In the genomic region with DNA sequence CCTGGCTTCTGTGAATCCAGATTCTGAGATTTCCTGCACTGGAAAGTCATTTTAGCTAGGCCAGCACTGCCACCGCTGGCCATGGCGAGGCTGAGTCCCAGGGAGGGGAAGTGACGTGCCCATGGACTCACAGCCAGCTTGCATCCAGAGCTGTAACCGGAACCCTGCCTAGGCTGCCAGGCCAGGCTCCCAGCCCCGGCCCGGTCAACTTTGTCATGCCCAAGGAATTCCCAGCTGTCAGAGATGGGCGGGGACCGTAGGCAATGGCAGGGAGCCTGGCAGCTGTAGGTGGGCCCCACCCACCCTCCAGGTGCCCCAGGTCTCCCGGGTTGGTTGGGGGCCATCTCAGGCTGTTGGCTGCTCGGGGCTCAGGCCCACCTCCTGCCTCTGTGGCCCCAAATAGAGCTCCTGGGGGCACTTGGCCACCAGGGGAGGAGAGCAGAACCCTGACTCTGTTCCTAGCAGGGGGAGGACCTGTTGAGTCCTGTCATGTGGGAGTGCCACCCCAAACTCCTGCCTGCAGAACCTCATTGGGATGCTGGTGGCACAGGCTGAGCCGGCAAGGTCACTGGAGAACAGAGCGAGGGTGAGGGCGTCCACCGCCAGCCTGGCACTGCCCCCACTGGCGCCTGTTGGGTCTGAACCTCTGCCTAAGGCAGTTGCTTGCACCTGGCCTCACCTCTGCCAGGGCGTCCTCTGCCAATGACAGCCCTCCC, we compare ENCODE assay signal across 9 cellular contexts. TPM values are rescaled to one million over a fixed set of nuclear protein-coding genes. Genes with fewer than 3 reads are reported as not detected.
DNase-seq lines count a peak whose midpoint lies in the region; ATAC-seq and TF ChIP-seq lines count a peak whose summit lies in the region.
"Had no signal": no experiment of that assay in that cellular context is flagged by ENCODE, and none has a peak within 500 bp of the region (broad histone marks: within the 10 kb centered on the region; RNA-seq: fewer than 3 reads in every experiment).

No MANE protein-coding gene starts in this region.

- intact Hi-C loops in IMR-90 (cut with micrococcal nuclease): no loop called here
- intact Hi-C loops in naive thymus-derived CD4-positive, alpha-beta T cell (cut with micrococcal nuclease): loop anchor here in 1 of 2 donors (5.0 kb wide), 2 partner anchors 97 to 137 kb away; no protein-coding TSS in a partner anchor

- 0 out of 2 replicates have a peak, but pooled peaks have one; percentile 8 for TF ChIP-seq RAD21 in IMR-90 (IDR thresholded peaks at IDR 0.05; ENCODE audit: low read length)

- H3K27me3 Mint-ChIP-seq in naive thymus-derived CD4-positive, alpha-beta T cell: peaks cover 0 to 17% (median 0%) of the 10 kb centered on the region in 5 donors
- H3K27me3 Mint-ChIP-seq in glutamatergic neuron (ENCODE audit: unreplicated experiment): peaks cover 6% of the 10 kb centered on the region

- dilution Hi-C loops in IMR-90 (cut with HindIII; ENCODE audit: low sequenced_read_pairs, unreplicated experiment): no loop called here

- H2BK5ac ChIP-seq in IMR-90 (ENCODE audit: low read depth, low read length, poor library complexity, severe bottlenecking): no peak overlapping the region

- H3K18ac ChIP-seq in IMR-90 (ENCODE audit: low read depth, low read length): peak overlapping the region; percentile 50; the same call in 1 of the 2 replicates

- H3K27ac Mint-ChIP-seq in naive thymus-derived CD4-positive, alpha-beta T cell: no peak overlapping the region
- H3K27ac Mint-ChIP-seq in glutamatergic neuron (ENCODE audit: unreplicated experiment): no peak overlapping the region
- H3K27ac Mint-ChIP-seq: activated naive CD8-positive, alpha-beta T cell treated with anti-CD3 and anti-CD28 coated beads, Interleukin-2, amount 10 ng/mL, durations not matched to agents 7 days and 5 days had no signal

- peak overlapping the region; percentile 89; the same call in 1 of the 2 replicates for H3K14ac ChIP-seq in IMR-90 (replicated peaks; ENCODE audit: low read depth, low read length)

- H3K9ac ChIP-seq in IMR-90 (ENCODE audit: low read depth, low read length): peak overlapping the region; percentile 4; the same call in 1 of the 2 replicates

- H3K9me1 ChIP-seq in IMR-90 (ENCODE audit: insufficient read depth, low read length): 0 out of 2 replicates have a peak, but pooled peaks cover 4% of the 10 kb centered on the region

- H3K4me3 Mint-ChIP-seq in naive thymus-derived CD4-positive, alpha-beta T cell: no peak overlapping the region
- H3K4me3 Mint-ChIP-seq in glutamatergic neuron (ENCODE audit: unreplicated experiment): no peak overlapping the region
- H3K4me3 Mint-ChIP-seq: activated naive CD8-positive, alpha-beta T cell treated with anti-CD3 and anti-CD28 coated beads, Interleukin-2, amount 10 ng/mL, durations not matched to agents 7 days and 5 days had no signal

- no peaks in the 10 kb centered on the region for H3K36me3 Mint-ChIP-seq in naive thymus-derived CD4-positive, alpha-beta T cell
- no peaks in the 10 kb centered on the region for H3K36me3 Mint-ChIP-seq in glutamatergic neuron (ENCODE audit: unreplicated experiment)
- H3K36me3 Mint-ChIP-seq: activated naive CD8-positive, alpha-beta T cell treated with anti-CD3 and anti-CD28 coated beads, Interleukin-2, amount 10 ng/mL, durations not matched to agents 7 days and 5 days had no signal

- H3K27ac ChIP-seq in IMR-90 (ENCODE audit: insufficient read depth, low read length): no peak overlapping the region
- H3K27ac ChIP-seq in naive thymus-derived CD4-positive, alpha-beta T cell (ENCODE audit: low read depth, low read length): no peak overlapping the region

- no peaks in the 10 kb centered on the region for H3K36me3 ChIP-seq in IMR-90 (ENCODE audit: control insufficient read depth, insufficient read depth, low read length)
- H3K36me3 ChIP-seq in naive thymus-derived CD4-positive, alpha-beta T cell (ENCODE audit: control insufficient read depth in 2 of 3, insufficient read depth in 3 of 3, low read length in 3 of 3): no peaks in the 10 kb centered on the region

- POLR2A ChIA-PET in IMR-90 (lab: Charles Lee; ENCODE audit: unreplicated experiment): no interaction called here
- POLR2A ChIA-PET in naive thymus-derived CD4-positive, alpha-beta T cell (lab: Charles Lee): no interaction called here

- no peak for TF ChIP-seq POLR2A in IMR-90 (IDR thresholded peaks at IDR 0.05; ENCODE audit: low read depth, low read length)

- peak overlapping the region; percentile 87 for H4K5ac ChIP-seq in IMR-90 (ENCODE audit: low read depth, low read length)

- H3K4me1 ChIP-seq in IMR-90 (ENCODE audit: control insufficient read depth, insufficient read depth, low read length): peaks cover 2% of the 10 kb centered on the region; the same call in 1 of the 2 replicates
- no peaks in the 10 kb centered on the region for H3K4me1 ChIP-seq in naive thymus-derived CD4-positive, alpha-beta T cell (ENCODE audit: control insufficient read depth in 2 of 2, insufficient read depth in 2 of 2, low read length in 2 of 2)

- no peaks in the 10 kb centered on the region for H3K79me1 ChIP-seq in IMR-90 (ENCODE audit: low read depth in 1 of 2, low read length in 2 of 2)

- H2BK15ac ChIP-seq in IMR-90 (ENCODE audit: low read depth, low read length): no peak overlapping the region

- 65% methylated on average over 5 of the region's 16 CpGs; no CpG with 5 or more reads in 1 of the 2 experiments for WGBS in IMR-90 (ENCODE audit: extremely low coverage in 2 of 2, insufficient read length in 1 of 2), 2 experiments

- H3K4me3 ChIP-seq in IMR-90 (ENCODE audit: insufficient read depth, low read depth, low read length): no peak overlapping the region
- no peak overlapping the region for H3K4me3 ChIP-seq in naive thymus-derived CD4-positive, alpha-beta T cell (ENCODE audit: low read length)

- no peak; the same call in 1 of the 2 replicates for TF ChIP-seq CTCF in IMR-90 (conservative IDR thresholded peaks at IDR 0.05; ENCODE audit: low read depth, low read length)
- no peak for TF ChIP-seq CTCF in glutamatergic neuron (IDR thresholded peaks at IDR 0.05; ENCODE audit: partially characterized antibody, unreplicated experiment)

- ATAC-seq in IMR-90 (ENCODE audit: low read depth) (peak; percentile 93), GM19395 (IDR thresholded peaks at IDR 0.05; ENCODE audit: unreplicated experiment) (no peak)
- no peak for ATAC-seq in naive thymus-derived CD4-positive, alpha-beta T cell

- H3K56ac ChIP-seq in IMR-90 (ENCODE audit: extremely low read depth, insufficient read depth, low read length): no peak overlapping the region; the same call in 1 of the 2 replicates

- peak overlapping the region; percentile 78 for H2BK120ac ChIP-seq in IMR-90 (ENCODE audit: low read depth, low read length)

- in situ Hi-C loops in IMR-90 (cut with MboI; ENCODE audit: low sequenced_read_pairs): loop anchor here (5.0 to 25.0 kb wide), 2 partner anchors 152 to 382 kb away; no protein-coding TSS in a partner anchor

- H4K91ac ChIP-seq in IMR-90 (ENCODE audit: insufficient read depth, low read depth, low read length): peak overlapping the region; percentile 55; the same call in 1 of the 2 replicates

- no peak overlapping the region for H3K4me2 ChIP-seq in IMR-90 (ENCODE audit: low read depth, low read length)

- 0 out of 2 replicates have a peak overlapping the region, but pooled peaks have one; percentile 38 for H2AK5ac ChIP-seq in IMR-90 (ENCODE audit: low read depth, low read length)

- 0 out of 2 replicates have a peak overlapping the region, but pooled peaks have one; percentile 61 for H2BK20ac ChIP-seq in IMR-90 (ENCODE audit: low read depth, low read length)

- H2AK9ac ChIP-seq in IMR-90 (replicated peaks; ENCODE audit: low read depth, low read length, poor library complexity): peak overlapping the region; percentile 72

- no peaks in the 10 kb centered on the region for H3K9me3 Mint-ChIP-seq in naive thymus-derived CD4-positive, alpha-beta T cell
- peaks cover 10% of the 10 kb centered on the region for H3K9me3 Mint-ChIP-seq in glutamatergic neuron (ENCODE audit: unreplicated experiment)
- H3K9me3 Mint-ChIP-seq: activated naive CD8-positive, alpha-beta T cell treated with anti-CD3 and anti-CD28 coated beads, Interleukin-2, amount 10 ng/mL, durations not matched to agents 7 days and 5 days had no signal

- 0 out of 2 replicates have a peak, but pooled peaks cover 4% of the 10 kb centered on the region for H4K20me1 ChIP-seq in IMR-90 (ENCODE audit: insufficient read depth, low read length)

- peak overlapping the region; percentile 95 for H2AFZ ChIP-seq in IMR-90 (replicated peaks; ENCODE audit: low read length, poor library complexity)

- peak overlapping the region; percentile 97 to 98 for H4K8ac ChIP-seq in IMR-90 (ENCODE audit: low read depth in 2 of 2, low read length in 2 of 2)

- H3K27me3 ChIP-seq in IMR-90 (ENCODE audit: control insufficient read depth, insufficient read depth, low read length): peaks cover 9% of the 10 kb centered on the region; the same call in 1 of the 2 replicates
- H3K27me3 ChIP-seq in naive thymus-derived CD4-positive, alpha-beta T cell (ENCODE audit: control insufficient read depth in 2 of 2, insufficient read depth in 2 of 2, low read length in 2 of 2): no peaks in the 10 kb centered on the region

- CTCF ChIA-PET in IMR-90 (lab: Yijun Ruan, JAX): interaction anchor here (0.7 to 1.7 kb wide), 3 partner anchors 14 to 136 kb away, joined by 3 to 10 read pairs (median 4); no protein-coding TSS in a partner anchor
- CTCF ChIA-PET in naive thymus-derived CD4-positive, alpha-beta T cell (lab: Charles Lee): interaction anchor here (0.9 to 1.6 kb wide), 2 partner anchors 136 to 150 kb away, joined by 4 to 6 read pairs; no protein-coding TSS in a partner anchor

- no TSS peak for BruUV-seq in IMR-90 (replicated peaks; lab: Mats Ljungman, UMichigan)

- peak overlapping the region; percentile 86; the same call in 1 of the 2 replicates for H3K4ac ChIP-seq in IMR-90 (ENCODE audit: low read depth, low read length)

- H3K4me1 Mint-ChIP-seq in naive thymus-derived CD4-positive, alpha-beta T cell: peaks cover 0 to 5% (median 0%) of the 10 kb centered on the region in 7 donors
- peaks cover 3% of the 10 kb centered on the region for H3K4me1 Mint-ChIP-seq in glutamatergic neuron (ENCODE audit: low read depth, unreplicated experiment)

- peak overlapping the region; percentile 78; the same call in 1 of the 2 replicates for H3K23ac ChIP-seq in IMR-90 (ENCODE audit: low read depth, low read length)

- H3K9me3 ChIP-seq in IMR-90 (ENCODE audit: control insufficient read depth, insufficient read depth, low read length): no peaks in the 10 kb centered on the region
- no peaks in the 10 kb centered on the region for H3K9me3 ChIP-seq in naive thymus-derived CD4-positive, alpha-beta T cell (ENCODE audit: control insufficient read depth in 2 of 3, low read length in 3 of 3)

- DNase-seq in IMR-90 (peak; percentile 84), amniotic stem cell (lab: John Stamatoyannopoulos, UW) (peak; percentile 75), iPS-NIHi11 (ENCODE audit: low spot score) (peak; percentile 73), ureter (ENCODE audit: low spot score) (peak; percentile 87), anterior cingulate cortex (lab: John Stamatoyannopoulos, UW) (no peak), glutamatergic neuron (no peak)
- no peak for DNase-seq in naive thymus-derived CD4-positive, alpha-beta T cell
- DNase-seq: activated naive CD8-positive, alpha-beta T cell treated with anti-CD3 and anti-CD28 coated beads, Interleukin-2, amount 10 ng/mL, durations not matched to agents 7 days and 5 days had no signal

RNA-seq across cellular contexts. Expression of a gene that starts 57.8 kb away (rescaled TPM):
- total RNA-seq in IMR-90 (2012; rRNA removed) (not detected in 2 replicates), ureter (8.6 TPM), glutamatergic neuron (ENCODE audit: unreplicated experiment) (11.7 TPM)
- polyA plus RNA-seq in IMR-90 (2012; rRNA removed): not detected in 2 replicates
- not detected in 2 replicates for polyA plus RNA-seq in IMR-90 (2012; cell fraction: cytosol; rRNA removed)
- polyA plus RNA-seq in IMR-90 (2012; cell fraction: nucleus; rRNA removed; ENCODE audit: low replicate concordance): 0.03 TPM in 1 of 2 replicates, not detected in the other
- total RNA-seq in naive thymus-derived CD4-positive, alpha-beta T cell: 1 to 10 TPM in 1 of 5 experiments, under 1 TPM in 1, not detected in 3; 0.66 to 1.3 TPM
- not detected for polyA plus RNA-seq in naive thymus-derived CD4-positive, alpha-beta T cell
- total RNA-seq: activated naive CD8-positive, alpha-beta T cell treated with anti-CD3 and anti-CD28 coated beads, Interleukin-2, amount 10 ng/mL, durations not matched to agents 7 days and 5 days had no signal

Comparison
In these comparisons a context has a peak if more than half of its experiments do, and no peak if none do; other contexts are left out.
1. DNase-seq: peak in IMR-90 (single experiment), amniotic stem cell (single experiment), iPS-NIHi11 (single experiment) and ureter (single experiment); none in naive thymus-derived CD4-positive, alpha-beta T cell (0 of 9), anterior cingulate cortex (0 of 58) and glutamatergic neuron (single experiment).